ENCODE assay signal across 14 cellular contexts in genomic region chr16:11325404-11326083, GRCh38. TPM values are rescaled to one million over a fixed set of nuclear protein-coding genes. Genes with fewer than 3 reads are reported as not detected.
DNase-seq lines count a peak whose midpoint lies in the region; ATAC-seq, FAIRE-seq and TF ChIP-seq lines count a peak whose summit lies in the region.
"Had no signal": no experiment of that assay in that cellular context is flagged by ENCODE, and none has a peak within 500 bp of the region (broad histone marks: within the 10 kb centered on the region; RNA-seq: fewer than 3 reads in every experiment).

No MANE protein-coding gene starts in this region.

- no peaks in the 10 kb centered on the region for H3K9me3 Mint-ChIP-seq in stimulated activated naive CD8-positive, alpha-beta T cell treated with anti-CD3 and anti-CD28 coated beads, Interleukin-15, Interleukin-2, amounts not matched to agents 100 ng/mL and 50 ng/mL, for 24 hours

- peaks cover 54% of the 10 kb centered on the region for H3K4me1 Mint-ChIP-seq in stimulated activated naive CD8-positive, alpha-beta T cell treated with anti-CD3 and anti-CD28 coated beads, Interleukin-15, Interleukin-2, amounts not matched to agents 100 ng/mL and 50 ng/mL, for 24 hours (ENCODE audit: low read depth)

- peak overlapping the region; percentile 49; the same call in 1 of the 2 replicates for H3K9ac ChIP-seq in GM12878 (ENCODE audit: control insufficient read depth, insufficient read depth, low read length)

- no peak for TF ChIP-seq CTCF in OCI-LY7 (conservative IDR thresholded peaks at IDR 0.05; ENCODE audit: low read length)
- TF ChIP-seq CTCF in GM12878 (IDR thresholded peaks at IDR 0.05 in 2 of 3, conservative IDR thresholded peaks at IDR 0.05 in 1 of 3; ENCODE audit: control insufficient read depth in 2 of 3, extremely low read depth in 1 of 3, insufficient read depth in 1 of 3, low read depth in 3 of 3, low read length in 3 of 3) = no peak
- no peak for TF ChIP-seq CTCF in gastrocnemius medialis (IDR thresholded peaks at IDR 0.05 in 4 of 5, conservative IDR thresholded peaks at IDR 0.05 in 1 of 5)

- H3K36me3 ChIP-seq in OCI-LY7 (ENCODE audit: insufficient read depth, low read length) (peaks cover 4% of the 10 kb centered on the region; the same call in 1 of the 2 replicates), GM12878 (ENCODE audit: control insufficient read depth in 2 of 2, insufficient read depth in 2 of 2, low read length in 1 of 2) (no peaks in the 10 kb centered on the region), gastrocnemius medialis (no peaks in the 10 kb centered on the region)
- H3K36me3 ChIP-seq: brain microvascular endothelial cell had no signal

- no peaks in the 10 kb centered on the region for H3K27me3 Mint-ChIP-seq in stimulated activated naive CD8-positive, alpha-beta T cell treated with anti-CD3 and anti-CD28 coated beads, Interleukin-15, Interleukin-2, amounts not matched to agents 100 ng/mL and 50 ng/mL, for 24 hours

- H3K4me3 ChIP-seq in OCI-LY7 (ENCODE audit: low read depth, low read length, poor library complexity, severe bottlenecking) = no peak overlapping the region
- no peak overlapping the region for H3K4me3 ChIP-seq in GM12878
- H3K4me3 ChIP-seq in gastrocnemius medialis = no peak overlapping the region
- H3K4me3 ChIP-seq: PC-9 had no signal

- FAIRE-seq in GM12878 (lab: Jason Lieb, UNC) = peak; percentile 23
- FAIRE-seq: endometrium had no signal

- WGBS in GM12878 (ENCODE audit: insufficient coverage, insufficient replicate concordance, low lambda C conversion rate, missing lambda C conversion rate) = 60% methylated on average over 10 of the region's 10 CpGs

- CTCF ChIA-PET in OCI-LY7 (lab: Charles Lee; ENCODE audit: unreplicated experiment) = interaction anchor here (1.0 kb wide), 1 partner anchor 27 kb away, joined by 3 read pairs; no protein-coding TSS in a partner anchor
- CTCF ChIA-PET in GM12878 (lab: Yijun Ruan, JAX) = interaction anchor here (0.5 to 5.4 kb wide), 5 partner anchors 14 to 264 kb away, joined by 3 to 40 read pairs (median 6); no protein-coding TSS in a partner anchor

- H3K79me2 ChIP-seq in OCI-LY7 (ENCODE audit: insufficient read depth, low read depth, low read length) (no peaks in the 10 kb centered on the region), GM12878 (ENCODE audit: control insufficient read depth, insufficient read depth, low read length) (no peaks in the 10 kb centered on the region; the same call in 1 of the 2 replicates)

- H3K4me2 ChIP-seq in OCI-LY7 (ENCODE audit: low read length) = peak overlapping the region; percentile 27
- H3K4me2 ChIP-seq in GM12878 (ENCODE audit: control insufficient read depth, insufficient read depth) = peak overlapping the region; percentile 75
- H3K4me2 ChIP-seq: PC-9 had no signal

- RAD21 ChIA-PET in GM12878 (lab: Charles Lee; ENCODE audit: unreplicated experiment) = interaction anchor here (0.7 to 7.0 kb wide), 5 partner anchors 15 to 70 kb away, joined by 3 to 89 read pairs (median 29); partner anchors contain the start of gene SOCS1

- H3K27me3 ChIP-seq in GM12878 (replicated peaks in 1 of 2; ENCODE audit: control insufficient read depth in 2 of 2, insufficient read depth in 2 of 2, low read length in 1 of 2) (no peaks in the 10 kb centered on the region), gastrocnemius medialis (no peaks in the 10 kb centered on the region)
- H3K27me3 ChIP-seq: brain microvascular endothelial cell had no signal

- H3K9me3 ChIP-seq in OCI-LY7 (ENCODE audit: low read length) (peaks cover 7% of the 10 kb centered on the region), GM12878 (replicated peaks; ENCODE audit: control insufficient read depth, insufficient read depth, low read length) (peaks cover 1% of the 10 kb centered on the region; the same call in 2 of the 3 replicates), gastrocnemius medialis (no peaks in the 10 kb centered on the region)

- TF ChIP-seq RAD21 in GM12878 (IDR thresholded peaks at IDR 0.05; ENCODE audit: insufficient read depth, low read depth, low read length) = no peak

- BruUV-seq in OCI-LY7 (replicated peaks; lab: Mats Ljungman, UMichigan) (no TSS peak), GM12878 (replicated peaks; lab: Mats Ljungman, UMichigan) (no TSS peak)

- TF ChIP-seq POLR2A in GM12878 (IDR thresholded peaks at IDR 0.05; ENCODE audit: low read depth, low read length) (no peak), gastrocnemius medialis (IDR thresholded peaks at IDR 0.05) (no peak)

- H4K20me1 ChIP-seq in OCI-LY7 (ENCODE audit: insufficient read depth, low read length) = no peaks in the 10 kb centered on the region
- no peaks in the 10 kb centered on the region for H4K20me1 ChIP-seq in GM12878 (ENCODE audit: control insufficient read depth, insufficient read depth)

- H3K27ac ChIP-seq in OCI-LY7 (ENCODE audit: low read depth, low read length, poor library complexity, severe bottlenecking) = no peak overlapping the region
- H3K27ac ChIP-seq in GM12878 (ENCODE audit: control insufficient read depth, insufficient read depth) = peak overlapping the region; percentile 73
- H3K27ac ChIP-seq in gastrocnemius medialis = no peak overlapping the region
- H3K27ac ChIP-seq: brain microvascular endothelial cell, PC-9 had no signal

- H3K9me2 ChIP-seq in OCI-LY7 (ENCODE audit: insufficient read depth, low read length) = no peaks in the 10 kb centered on the region

- POLR2A ChIA-PET in OCI-LY7 (lab: Charles Lee) (interaction anchor here (0.6 to 2.3 kb wide), 6 partner anchors 12 to 71 kb away, joined by 3 to 11 read pairs (median 4); no protein-coding TSS in a partner anchor), GM12878 (lab: Charles Lee) (interaction anchor here (0.7 to 2.3 kb wide), 4 partner anchors 12 to 31 kb away, joined by 3 to 14 read pairs (median 4); no protein-coding TSS in a partner anchor)

- H3K4me1 ChIP-seq in OCI-LY7 (ENCODE audit: insufficient read depth, low read length, poor library complexity, severe bottlenecking) = peaks cover 74% of the 10 kb centered on the region
- H3K4me1 ChIP-seq in GM12878 (ENCODE audit: control insufficient read depth, insufficient read depth, low read length) = peaks cover 48% of the 10 kb centered on the region
- peaks cover 5 to 7% of the 10 kb centered on the region in 2 donors for H3K4me1 ChIP-seq in gastrocnemius medialis

- ATAC-seq in GM12878 (peak; percentile 7), gastrocnemius medialis (no peak), HG03442 (IDR thresholded peaks at IDR 0.05; ENCODE audit: unreplicated experiment) (no peak)

- 0 out of 4 replicates have a peak, but pooled peaks of 1 of the 2 experiments have one; percentile 41 for TF ChIP-seq EP300 in GM12878 (IDR thresholded peaks at IDR 0.05; ENCODE audit: borderline replicate concordance in 1 of 2, control insufficient read depth in 1 of 2, low read depth in 2 of 2, low read length in 2 of 2)

- DNase-seq in stimulated activated CD4-positive, alpha-beta T cell treated with anti-CD3 and anti-CD28 coated beads, Interleukin-15, amount 100 ng/mL, for 24 hours = peak; percentile 41
- DNase-seq in stimulated activated CD4-positive, alpha-beta T cell treated with anti-CD3 and anti-CD28 coated beads, Interleukin-2, amount 100 ng/mL, for 24 hours = no peak
- DNase-seq in OCI-LY7 (ENCODE audit: low spot score) (peak; percentile 42), GM12878 (ENCODE audit: low read depth, low spot score) (peak; percentile 68), gastrocnemius medialis (no peak), RPMI8226 (no peak)
- DNase-seq: brain microvascular endothelial cell, NCI-H2171, PC-9 had no signal

- in situ Hi-C loops in GM12878 (cut with MboI) = no loop called here
- in situ Hi-C loops in gastrocnemius medialis (cut with MboI; ENCODE audit: low sequenced_read_pairs in 4 of 4) = no loop called here

- H3K27ac Mint-ChIP-seq in stimulated activated naive CD8-positive, alpha-beta T cell treated with anti-CD3 and anti-CD28 coated beads, Interleukin-15, Interleukin-2, amounts not matched to agents 100 ng/mL and 50 ng/mL, for 24 hours = peak overlapping the region; percentile 83

- H3K4me3 Mint-ChIP-seq in stimulated activated naive CD8-positive, alpha-beta T cell treated with anti-CD3 and anti-CD28 coated beads, Interleukin-15, Interleukin-2, amounts not matched to agents 100 ng/mL and 50 ng/mL, for 24 hours = no peak overlapping the region

- intact Hi-C loops in OCI-LY7 (cut with micrococcal nuclease; ENCODE audit: unreplicated experiment) = no loop called here
- intact Hi-C loops in GM12878 (cut with micrococcal nuclease; ENCODE audit: unreplicated experiment) = no loop called here
- intact Hi-C loops in gastrocnemius medialis (cut with DNase I; ENCODE audit: low total_unique reads) = no loop called here

- SMC1A ChIA-PET in GM12878 (lab: Charles Lee; ENCODE audit: uncharacterized antibody, unreplicated experiment) = interaction anchor here (0.6 to 3.8 kb wide), 9 partner anchors 12 to 29 kb away, joined by 3 to 34 read pairs (median 6); no protein-coding TSS in a partner anchor

- no peaks in the 10 kb centered on the region for H3K36me3 Mint-ChIP-seq in stimulated activated naive CD8-positive, alpha-beta T cell treated with anti-CD3 and anti-CD28 coated beads, Interleukin-15, Interleukin-2, amounts not matched to agents 100 ng/mL and 50 ng/mL, for 24 hours (ENCODE audit: low read depth)

- peak overlapping the region; percentile 14; the same call in 1 of the 2 replicates for H2AFZ ChIP-seq in OCI-LY7 (ENCODE audit: low read length)
- peak overlapping the region; percentile 54 for H2AFZ ChIP-seq in GM12878 (ENCODE audit: control insufficient read depth, low read depth, low read length)
- H2AFZ ChIP-seq: PC-9 had no signal

RNA-seq across cellular contexts. Expression of gene RMI2, which starts 19.7 kb away (rescaled TPM):
- total RNA-seq in OCI-LY7 (2014; rRNA removed; shearing (Covaris generic)) = 60.4 and 84.5 TPM in 2 replicates
- total RNA-seq in OCI-LY7 (2022) (126 and 157 TPM in 2 replicates), GM12878 (2014; rRNA removed) (30.3 and 38.6 TPM in 2 replicates), GM12878 (2014; rRNA removed; fragmentation: Illumina TruSeq; extraction: Trizol) (25.4 and 26.6 TPM in 2 replicates), GM12878 (2021) (39.2 and 39.3 TPM in 2 replicates), gastrocnemius medialis (under 1 TPM in 2 of 4 donors, not detected in 2; 0.44 to 0.49 TPM)
- 50.7 and 51.0 TPM in 2 replicates for total RNA-seq in GM12878 (2013; cell fraction: nucleolus; rRNA removed)
- polyA plus RNA-seq in GM12878 (2011; ENCODE audit: low read depth) = 18.7 TPM
- polyA plus RNA-seq in GM12878 (2011; rRNA removed) (34.0 and 51.7 TPM in 2 replicates), GM12878 (2014; fragmentation: Illumina TruSeq; extraction: Trizol) (47.1 and 65.7 TPM in 2 replicates), GM12878 (2014; fragmentation: Nextera tagmentation; extraction: Ambion mirVana) (10 to 100 TPM in 1 of 2 experiments, 1 to 10 TPM in 1; 9.6 to 21.7 TPM), GM12878 (2014; rRNA removed) (28.5 and 34.6 TPM in 2 replicates), GM12878 (2016; fragmentation: Nextera tagmentation; extraction: Ambion mirVana) (10 to 100 TPM; 26.4 to 68.8 TPM)
- polyA plus RNA-seq in GM12878 (2011; cell fraction: cytosol; rRNA removed) = 16.0 and 24.0 TPM in 2 replicates
- polyA plus RNA-seq in GM12878 (2011; cell fraction: nucleus; rRNA removed) = 18.6 and 23.4 TPM in 2 replicates
- polyA plus RNA-seq in GM12878 (2012) = 25.6 and 28.3 TPM in 2 replicates
- 14.5 and 20.4 TPM in 2 replicates for polyA minus RNA-seq in GM12878 (2011; rRNA and poly(A)+ RNA removed)
- 6.9 and 8.0 TPM in 2 replicates for polyA minus RNA-seq in GM12878 (2011; cell fraction: cytosol; rRNA and poly(A)+ RNA removed)
- polyA minus RNA-seq in GM12878 (2011; cell fraction: nucleus; rRNA and poly(A)+ RNA removed) = 5.2 and 6.1 TPM in 2 replicates

RNA-seq across cellular contexts. Expression of gene PRM1, which starts 44.4 kb away (rescaled TPM):
- not detected in 2 replicates for total RNA-seq in OCI-LY7 (2014; rRNA removed; shearing (Covaris generic))
- not detected in 2 replicates for total RNA-seq in OCI-LY7 (2022)
- total RNA-seq in GM12878 (2013; cell fraction: nucleolus; rRNA removed) = not detected in 2 replicates
- not detected in 2 replicates for total RNA-seq in GM12878 (2014; rRNA removed)
- not detected in 2 replicates for total RNA-seq in GM12878 (2014; rRNA removed; fragmentation: Illumina TruSeq; extraction: Trizol)
- total RNA-seq in GM12878 (2021) = 0.56 TPM in 1 of 2 replicates, not detected in the other
- polyA plus RNA-seq in GM12878 (2011; ENCODE audit: low read depth) = not detected
- not detected in 2 replicates for polyA plus RNA-seq in GM12878 (2011; rRNA removed)
- polyA plus RNA-seq in GM12878 (2011; cell fraction: cytosol; rRNA removed) = not detected in 2 replicates
- polyA plus RNA-seq in GM12878 (2011; cell fraction: nucleus; rRNA removed) = not detected in 2 replicates
- polyA plus RNA-seq in GM12878 (2012) = not detected in 2 replicates
- not detected in 2 replicates for polyA plus RNA-seq in GM12878 (2014; fragmentation: Illumina TruSeq; extraction: Trizol)
- under 1 TPM in 1 of 2 experiments, not detected in 1; 0.20 TPM for polyA plus RNA-seq in GM12878 (2014; fragmentation: Nextera tagmentation; extraction: Ambion mirVana)
- not detected in 2 replicates for polyA plus RNA-seq in GM12878 (2014; rRNA removed)
- not detected for polyA plus RNA-seq in GM12878 (2016; fragmentation: Nextera tagmentation; extraction: Ambion mirVana)
- polyA minus RNA-seq in GM12878 (2011; rRNA and poly(A)+ RNA removed) = not detected in 2 replicates
- not detected in 2 replicates for polyA minus RNA-seq in GM12878 (2011; cell fraction: cytosol; rRNA and poly(A)+ RNA removed)
- polyA minus RNA-seq in GM12878 (2011; cell fraction: nucleus; rRNA and poly(A)+ RNA removed) = not detected in 2 replicates
- not detected for total RNA-seq in gastrocnemius medialis
- total RNA-seq: liver, osteocyte, PC-9 had no signal
- polyA plus RNA-seq: liver had no signal

RNA-seq across cellular contexts. Expression of gene PRM2, which starts 49.3 kb away (rescaled TPM):
- not detected in 2 replicates for total RNA-seq in OCI-LY7 (2014; rRNA removed; shearing (Covaris generic))
- total RNA-seq in OCI-LY7 (2022) = not detected in 2 replicates
- total RNA-seq in GM12878 (2013; cell fraction: nucleolus; rRNA removed) = not detected in 2 replicates
- not detected in 2 replicates for total RNA-seq in GM12878 (2014; rRNA removed)
- total RNA-seq in GM12878 (2014; rRNA removed; fragmentation: Illumina TruSeq; extraction: Trizol) = not detected in 2 replicates
- total RNA-seq in GM12878 (2021) = not detected in 2 replicates
- not detected for polyA plus RNA-seq in GM12878 (2011; ENCODE audit: low read depth)
- not detected in 2 replicates for polyA plus RNA-seq in GM12878 (2011; rRNA removed)
- polyA plus RNA-seq in GM12878 (2011; cell fraction: cytosol; rRNA removed) = not detected in 2 replicates
- polyA plus RNA-seq in GM12878 (2011; cell fraction: nucleus; rRNA removed) = not detected in 2 replicates
- not detected in 2 replicates for polyA plus RNA-seq in GM12878 (2012)
- not detected in 2 replicates for polyA plus RNA-seq in GM12878 (2014; fragmentation: Illumina TruSeq; extraction: Trizol)
- not detected for polyA plus RNA-seq in GM12878 (2014; fragmentation: Nextera tagmentation; extraction: Ambion mirVana)
- 0.27 TPM in 1 of 2 replicates, not detected in the other for polyA plus RNA-seq in GM12878 (2014; rRNA removed)
- polyA plus RNA-seq in GM12878 (2016; fragmentation: Nextera tagmentation; extraction: Ambion mirVana) = not detected
- not detected in 2 replicates for polyA minus RNA-seq in GM12878 (2011; rRNA and poly(A)+ RNA removed)
- not detected in 2 replicates for polyA minus RNA-seq in GM12878 (2011; cell fraction: cytosol; rRNA and poly(A)+ RNA removed)
- not detected in 2 replicates for polyA minus RNA-seq in GM12878 (2011; cell fraction: nucleus; rRNA and poly(A)+ RNA removed)
- not detected for total RNA-seq in gastrocnemius medialis
- total RNA-seq: liver, osteocyte, PC-9 had no signal
- polyA plus RNA-seq: liver had no signal

RNA-seq across cellular contexts. Expression of gene PRM3, which starts 52.1 kb away (rescaled TPM):
- not detected in 2 replicates for total RNA-seq in OCI-LY7 (2014; rRNA removed; shearing (Covaris generic))
- total RNA-seq in OCI-LY7 (2022) = not detected in 2 replicates
- total RNA-seq in GM12878 (2013; cell fraction: nucleolus; rRNA removed) = not detected in 2 replicates
- total RNA-seq in GM12878 (2014; rRNA removed) = not detected in 2 replicates
- not detected in 2 replicates for total RNA-seq in GM12878 (2014; rRNA removed; fragmentation: Illumina TruSeq; extraction: Trizol)
- total RNA-seq in GM12878 (2021) = not detected in 2 replicates
- polyA plus RNA-seq in GM12878 (2011; ENCODE audit: low read depth) = not detected
- not detected in 2 replicates for polyA plus RNA-seq in GM12878 (2011; rRNA removed)
- not detected in 2 replicates for polyA plus RNA-seq in GM12878 (2011; cell fraction: cytosol; rRNA removed)
- not detected in 2 replicates for polyA plus RNA-seq in GM12878 (2011; cell fraction: nucleus; rRNA removed)
- polyA plus RNA-seq in GM12878 (2012) = not detected in 2 replicates
- polyA plus RNA-seq in GM12878 (2014; fragmentation: Illumina TruSeq; extraction: Trizol) = not detected in 2 replicates
- polyA plus RNA-seq in GM12878 (2014; fragmentation: Nextera tagmentation; extraction: Ambion mirVana) = not detected
- not detected in 2 replicates for polyA plus RNA-seq in GM12878 (2014; rRNA removed)
- not detected for polyA plus RNA-seq in GM12878 (2016; fragmentation: Nextera tagmentation; extraction: Ambion mirVana)
- polyA minus RNA-seq in GM12878 (2011; rRNA and poly(A)+ RNA removed) = not detected in 2 replicates
- polyA minus RNA-seq in GM12878 (2011; cell fraction: cytosol; rRNA and poly(A)+ RNA removed) = not detected in 2 replicates
- polyA minus RNA-seq in GM12878 (2011; cell fraction: nucleus; rRNA and poly(A)+ RNA removed) = not detected in 2 replicates
- not detected for total RNA-seq in gastrocnemius medialis
- total RNA-seq: liver, osteocyte, PC-9 had no signal
- polyA plus RNA-seq: liver had no signal

RNA-seq across cellular contexts. Expression of gene TNP2, which starts 56.4 kb away (rescaled TPM):
- total RNA-seq in OCI-LY7 (2014; rRNA removed; shearing (Covaris generic)) = not detected in 2 replicates
- total RNA-seq in OCI-LY7 (2022) (not detected in 2 replicates), GM12878 (2014; rRNA removed) (not detected in 2 replicates), GM12878 (2014; rRNA removed; fragmentation: Illumina TruSeq; extraction: Trizol) (not detected in 2 replicates), GM12878 (2021) (not detected in 2 replicates), gastrocnemius medialis (not detected)
- total RNA-seq in GM12878 (2013; cell fraction: nucleolus; rRNA removed) = not detected in 2 replicates
- not detected for polyA plus RNA-seq in GM12878 (2011; ENCODE audit: low read depth)
- polyA plus RNA-seq in GM12878 (2011; rRNA removed) (not detected in 2 replicates), GM12878 (2014; fragmentation: Illumina TruSeq; extraction: Trizol) (not detected in 2 replicates), GM12878 (2014; fragmentation: Nextera tagmentation; extraction: Ambion mirVana) (not detected), GM12878 (2014; rRNA removed) (not detected in 2 replicates), GM12878 (2016; fragmentation: Nextera tagmentation; extraction: Ambion mirVana) (not detected)
- not detected in 2 replicates for polyA plus RNA-seq in GM12878 (2011; cell fraction: cytosol; rRNA removed)
- polyA plus RNA-seq in GM12878 (2011; cell fraction: nucleus; rRNA removed) = not detected in 2 replicates
- not detected in 2 replicates for polyA plus RNA-seq in GM12878 (2012)
- not detected in 2 replicates for polyA minus RNA-seq in GM12878 (2011; rRNA and poly(A)+ RNA removed)
- not detected in 2 replicates for polyA minus RNA-seq in GM12878 (2011; cell fraction: cytosol; rRNA and poly(A)+ RNA removed)
- not detected in 2 replicates for polyA minus RNA-seq in GM12878 (2011; cell fraction: nucleus; rRNA and poly(A)+ RNA removed)
- total RNA-seq: liver, osteocyte, PC-9 had no signal
- polyA plus RNA-seq: liver had no signal

Comparison
In these comparisons a context has a peak if more than half of its experiments do, and no peak if none do; other contexts are left out.
1. DNase-seq: peak in stimulated activated CD4-positive, alpha-beta T cell treated with anti-CD3 and anti-CD28 coated beads, Interleukin-15, amount 100 ng/mL, for 24 hours (single experiment), OCI-LY7 (single experiment) and GM12878 (single experiment); none in stimulated activated CD4-positive, alpha-beta T cell treated with anti-CD3 and anti-CD28 coated beads, Interleukin-2, amount 100 ng/mL, for 24 hours (0 of 2), gastrocnemius medialis (0 of 2) and RPMI8226 (single experiment).
2. RNA of gene RMI2, which starts 19.7 kb away (total RNA-seq): 60.4 to 157 TPM in OCI-LY7 and 25.4 to 51.0 TPM in GM12878; 0.44 to 0.49 TPM in gastrocnemius medialis; every median in the first group is over 10 times any median in the second.